ENCODE assay signal across 19 cellular contexts in the genomic region with DNA sequence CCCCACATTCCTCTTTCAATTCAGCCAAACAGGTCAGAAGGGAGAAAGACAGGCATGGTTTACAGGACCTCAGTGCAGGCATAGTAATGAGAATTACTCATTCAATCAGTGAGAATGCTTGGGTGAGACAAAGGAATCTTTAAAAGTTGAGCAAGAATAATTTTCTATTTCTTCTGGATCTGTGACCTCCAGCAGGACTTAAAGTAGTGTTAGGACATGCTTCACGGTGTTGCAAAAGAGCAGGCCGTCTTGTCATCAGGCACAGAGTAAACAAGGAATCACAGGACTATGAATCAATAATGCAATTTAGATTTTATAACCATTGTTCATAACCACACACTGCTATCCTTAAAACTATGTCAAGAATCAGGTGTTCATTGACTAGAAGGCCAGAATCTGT.
DNase-seq lines count a peak whose midpoint lies in the region; ATAC-seq and TF ChIP-seq lines count a peak whose summit lies in the region.
"Had no signal": no experiment of that assay in that cellular context is flagged by ENCODE, and none has a peak within 500 bp of the region (broad histone marks: within the 10 kb centered on the region; RNA-seq: fewer than 3 reads in every experiment).

No MANE protein-coding gene starts in this region.

- H3K4ac ChIP-seq in mesendoderm (ENCODE audit: low read depth, low read length) = no peak overlapping the region

- no peak overlapping the region for H3K18ac ChIP-seq in mesendoderm (ENCODE audit: low read length)

- H3K27me3 ChIP-seq in mesendoderm (ENCODE audit: insufficient read depth, low read length, poor library complexity) = no peaks in the 10 kb centered on the region
- H3K27me3 ChIP-seq: esophagus muscularis mucosa had no signal

- H2AK5ac ChIP-seq in mesendoderm (ENCODE audit: low read length) = no peak overlapping the region

- H3K23ac ChIP-seq in mesendoderm (ENCODE audit: low read length) = no peak overlapping the region

- H4K5ac ChIP-seq in mesendoderm (ENCODE audit: low read length) = no peak overlapping the region

- TF ChIP-seq CTCF in AG09319 (IDR thresholded peaks at IDR 0.05; ENCODE audit: low read depth, low read length) (no peak), epithelial cell of esophagus (IDR thresholded peaks at IDR 0.05; ENCODE audit: insufficient read depth, low read depth, low read length, missing control alignments) (no peak)

- H3K79me1 ChIP-seq in mesendoderm (ENCODE audit: low read length) = no peaks in the 10 kb centered on the region

- no peak overlapping the region for H3K56ac ChIP-seq in mesendoderm (ENCODE audit: low read length)

- ATAC-seq in GM19455 (IDR thresholded peaks at IDR 0.05; ENCODE audit: unreplicated experiment) = no peak
- ATAC-seq in HG02938 (IDR thresholded peaks at IDR 0.05; ENCODE audit: unreplicated experiment) = no peak

- no peak overlapping the region for H2BK5ac ChIP-seq in mesendoderm (ENCODE audit: low read length)

- H4K8ac ChIP-seq in mesendoderm (ENCODE audit: low read depth, low read length) = no peak overlapping the region

- H2BK15ac ChIP-seq in mesendoderm (replicated peaks; ENCODE audit: low read depth) = no peak overlapping the region

- no peak overlapping the region for H3K27ac ChIP-seq in mesendoderm (ENCODE audit: low read depth, low read length)
- H3K27ac ChIP-seq: esophagus muscularis mucosa, SK-N-MC had no signal

- H3K36me3 ChIP-seq in mesendoderm (ENCODE audit: control insufficient read depth, insufficient read depth, low read length) = no peaks in the 10 kb centered on the region
- H3K36me3 ChIP-seq: esophagus muscularis mucosa had no signal

- H3K4me1 ChIP-seq in mesendoderm (ENCODE audit: control insufficient read depth, low read depth, low read length) = no peaks in the 10 kb centered on the region
- H3K4me1 ChIP-seq: esophagus muscularis mucosa had no signal

- DNase-seq in AG09319 (ENCODE audit: extremely low read depth, low read depth) (peak; percentile 27), HS-5 (ENCODE audit: low read depth) (peak; percentile 67), epithelial cell of esophagus (ENCODE audit: low read depth) (peak; percentile 92), mucosa of gallbladder (ENCODE audit: low spot score) (peak; percentile 21), mesendoderm (no peak), T1000 (lab: John Stamatoyannopoulos, UW) (no peak)
- DNase-seq: activated CD4-positive, alpha-beta memory T cell treated with anti-CD3 and anti-CD28 coated beads, Interleukin-2, amount 10 ng/mL, durations not matched to agents 7 days and 5 days; amygdala; cortex of kidney; DMS153; H9; hypothalamus; NCI-H1694 treated with DMSO at 0.1 percent for 48 hours; retina; stimulated activated CD4-positive, alpha-beta T cell treated with anti-CD3 and anti-CD28 coated beads, Interleukin-2, amount 100 ng/mL, for 48 hours had no signal

- H3K79me2 ChIP-seq in mesendoderm (ENCODE audit: control insufficient read depth, insufficient read depth, low read length) = no peaks in the 10 kb centered on the region

- H3K4me3 ChIP-seq in epithelial cell of esophagus (ENCODE audit: low read length) = no peak overlapping the region
- H3K4me3 ChIP-seq in mesendoderm (ENCODE audit: low read length) = no peak overlapping the region
- H3K4me3 ChIP-seq: esophagus muscularis mucosa, SK-N-MC had no signal

- no peak overlapping the region for H3K9ac ChIP-seq in mesendoderm (ENCODE audit: low read length)

- H2BK120ac ChIP-seq in mesendoderm (ENCODE audit: low read depth, low read length) = no peak overlapping the region

- WGBS in mesendoderm (ENCODE audit: extremely low coverage, insufficient coverage, low lambda C conversion rate) = no CpG with 5 or more reads among the region's 2 CpGs

- H3K4me2 ChIP-seq in mesendoderm (ENCODE audit: low read length) = no peak overlapping the region

Comparison
In these comparisons a context has a peak if more than half of its experiments do, and no peak if none do; other contexts are left out.
1. DNase-seq: peak in AG09319 (single experiment), HS-5 (single experiment), epithelial cell of esophagus (single experiment) and mucosa of gallbladder (single experiment); none in mesendoderm (single experiment) and T1000 (single experiment).